In the genomic region with DNA sequence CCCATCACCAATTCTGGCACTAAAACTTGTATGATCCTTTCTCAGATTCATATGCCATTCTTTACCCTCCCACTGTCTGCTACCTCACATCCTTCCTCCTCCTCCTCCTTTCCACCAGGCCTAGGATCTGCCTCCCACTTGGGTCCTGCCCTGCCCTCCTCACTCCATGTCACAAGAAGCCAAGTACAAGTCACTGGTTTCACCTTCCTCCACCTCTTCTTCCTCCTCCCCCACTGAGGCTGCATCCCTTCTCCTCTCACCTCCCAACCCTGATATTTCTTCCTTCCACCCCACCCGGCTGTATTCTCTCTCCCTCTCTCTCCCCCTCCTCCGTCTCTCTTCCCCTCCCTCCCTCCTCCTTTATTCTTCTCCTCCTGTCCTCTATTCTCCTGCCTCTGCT, we compare ENCODE assay signal across 2 cellular contexts.
A peak's percentile ranks its signal among the peaks of the same experiment; 100 is the strongest.
TF ChIP-seq lines count a peak whose summit lies in the region.

No MANE protein-coding gene starts in this region.

TF ChIP-seq in HEK293, 187 proteins besides CTCF, POLR2A, EP300 and RAD21:
- TF ChIP-seq, protein P1, sequence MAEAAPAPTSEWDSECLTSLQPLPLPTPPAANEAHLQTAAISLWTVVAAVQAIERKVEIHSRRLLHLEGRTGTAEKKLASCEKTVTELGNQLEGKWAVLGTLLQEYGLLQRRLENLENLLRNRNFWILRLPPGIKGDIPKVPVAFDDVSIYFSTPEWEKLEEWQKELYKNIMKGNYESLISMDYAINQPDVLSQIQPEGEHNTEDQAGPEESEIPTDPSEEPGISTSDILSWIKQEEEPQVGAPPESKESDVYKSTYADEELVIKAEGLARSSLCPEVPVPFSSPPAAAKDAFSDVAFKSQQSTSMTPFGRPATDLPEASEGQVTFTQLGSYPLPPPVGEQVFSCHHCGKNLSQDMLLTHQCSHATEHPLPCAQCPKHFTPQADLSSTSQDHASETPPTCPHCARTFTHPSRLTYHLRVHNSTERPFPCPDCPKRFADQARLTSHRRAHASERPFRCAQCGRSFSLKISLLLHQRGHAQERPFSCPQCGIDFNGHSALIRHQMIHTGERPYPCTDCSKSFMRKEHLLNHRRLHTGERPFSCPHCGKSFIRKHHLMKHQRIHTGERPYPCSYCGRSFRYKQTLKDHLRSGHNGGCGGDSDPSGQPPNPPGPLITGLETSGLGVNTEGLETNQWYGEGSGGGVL (tag by site-specific recombination; IDR thresholded peaks at IDR 0.05): peak; percentile 80
- no peak for TF ChIP-seq ZNF555 (tag by site-specific recombination; conservative IDR thresholded peaks at IDR 0.05)
- TF ChIP-seq, protein P2, sequence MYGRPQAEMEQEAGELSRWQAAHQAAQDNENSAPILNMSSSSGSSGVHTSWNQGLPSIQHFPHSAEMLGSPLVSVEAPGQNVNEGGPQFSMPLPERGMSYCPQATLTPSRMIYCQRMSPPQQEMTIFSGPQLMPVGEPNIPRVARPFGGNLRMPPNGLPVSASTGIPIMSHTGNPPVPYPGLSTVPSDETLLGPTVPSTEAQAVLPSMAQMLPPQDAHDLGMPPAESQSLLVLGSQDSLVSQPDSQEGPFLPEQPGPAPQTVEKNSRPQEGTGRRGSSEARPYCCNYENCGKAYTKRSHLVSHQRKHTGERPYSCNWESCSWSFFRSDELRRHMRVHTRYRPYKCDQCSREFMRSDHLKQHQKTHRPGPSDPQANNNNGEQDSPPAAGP (tag by site-specific recombination; IDR thresholded peaks at IDR 0.05): 0 out of 2 replicates have a peak, but pooled peaks have one; percentile 17
- peak; percentile 84 for TF ChIP-seq ZFHX2 (tag by site-specific recombination; conservative IDR thresholded peaks at IDR 0.05)
- no peak for TF ChIP-seq ZNF677 (tag by site-specific recombination; IDR thresholded peaks at IDR 0.05)
- peak; percentile 97 for TF ChIP-seq EGR2 (tag by site-specific recombination; IDR thresholded peaks at IDR 0.05; ENCODE audit: low read depth)
TF ChIP-seq in HEK293: peak in this region for 4.

TF ChIP-seq in HepG2, 621 proteins besides CTCF, POLR2A, EP300 and RAD21 (continued from another document):
- TF ChIP-seq MED1 (CRISPR knock-in tag; IDR thresholded peaks at IDR 0.05): no peak
- TF ChIP-seq, protein P3, sequence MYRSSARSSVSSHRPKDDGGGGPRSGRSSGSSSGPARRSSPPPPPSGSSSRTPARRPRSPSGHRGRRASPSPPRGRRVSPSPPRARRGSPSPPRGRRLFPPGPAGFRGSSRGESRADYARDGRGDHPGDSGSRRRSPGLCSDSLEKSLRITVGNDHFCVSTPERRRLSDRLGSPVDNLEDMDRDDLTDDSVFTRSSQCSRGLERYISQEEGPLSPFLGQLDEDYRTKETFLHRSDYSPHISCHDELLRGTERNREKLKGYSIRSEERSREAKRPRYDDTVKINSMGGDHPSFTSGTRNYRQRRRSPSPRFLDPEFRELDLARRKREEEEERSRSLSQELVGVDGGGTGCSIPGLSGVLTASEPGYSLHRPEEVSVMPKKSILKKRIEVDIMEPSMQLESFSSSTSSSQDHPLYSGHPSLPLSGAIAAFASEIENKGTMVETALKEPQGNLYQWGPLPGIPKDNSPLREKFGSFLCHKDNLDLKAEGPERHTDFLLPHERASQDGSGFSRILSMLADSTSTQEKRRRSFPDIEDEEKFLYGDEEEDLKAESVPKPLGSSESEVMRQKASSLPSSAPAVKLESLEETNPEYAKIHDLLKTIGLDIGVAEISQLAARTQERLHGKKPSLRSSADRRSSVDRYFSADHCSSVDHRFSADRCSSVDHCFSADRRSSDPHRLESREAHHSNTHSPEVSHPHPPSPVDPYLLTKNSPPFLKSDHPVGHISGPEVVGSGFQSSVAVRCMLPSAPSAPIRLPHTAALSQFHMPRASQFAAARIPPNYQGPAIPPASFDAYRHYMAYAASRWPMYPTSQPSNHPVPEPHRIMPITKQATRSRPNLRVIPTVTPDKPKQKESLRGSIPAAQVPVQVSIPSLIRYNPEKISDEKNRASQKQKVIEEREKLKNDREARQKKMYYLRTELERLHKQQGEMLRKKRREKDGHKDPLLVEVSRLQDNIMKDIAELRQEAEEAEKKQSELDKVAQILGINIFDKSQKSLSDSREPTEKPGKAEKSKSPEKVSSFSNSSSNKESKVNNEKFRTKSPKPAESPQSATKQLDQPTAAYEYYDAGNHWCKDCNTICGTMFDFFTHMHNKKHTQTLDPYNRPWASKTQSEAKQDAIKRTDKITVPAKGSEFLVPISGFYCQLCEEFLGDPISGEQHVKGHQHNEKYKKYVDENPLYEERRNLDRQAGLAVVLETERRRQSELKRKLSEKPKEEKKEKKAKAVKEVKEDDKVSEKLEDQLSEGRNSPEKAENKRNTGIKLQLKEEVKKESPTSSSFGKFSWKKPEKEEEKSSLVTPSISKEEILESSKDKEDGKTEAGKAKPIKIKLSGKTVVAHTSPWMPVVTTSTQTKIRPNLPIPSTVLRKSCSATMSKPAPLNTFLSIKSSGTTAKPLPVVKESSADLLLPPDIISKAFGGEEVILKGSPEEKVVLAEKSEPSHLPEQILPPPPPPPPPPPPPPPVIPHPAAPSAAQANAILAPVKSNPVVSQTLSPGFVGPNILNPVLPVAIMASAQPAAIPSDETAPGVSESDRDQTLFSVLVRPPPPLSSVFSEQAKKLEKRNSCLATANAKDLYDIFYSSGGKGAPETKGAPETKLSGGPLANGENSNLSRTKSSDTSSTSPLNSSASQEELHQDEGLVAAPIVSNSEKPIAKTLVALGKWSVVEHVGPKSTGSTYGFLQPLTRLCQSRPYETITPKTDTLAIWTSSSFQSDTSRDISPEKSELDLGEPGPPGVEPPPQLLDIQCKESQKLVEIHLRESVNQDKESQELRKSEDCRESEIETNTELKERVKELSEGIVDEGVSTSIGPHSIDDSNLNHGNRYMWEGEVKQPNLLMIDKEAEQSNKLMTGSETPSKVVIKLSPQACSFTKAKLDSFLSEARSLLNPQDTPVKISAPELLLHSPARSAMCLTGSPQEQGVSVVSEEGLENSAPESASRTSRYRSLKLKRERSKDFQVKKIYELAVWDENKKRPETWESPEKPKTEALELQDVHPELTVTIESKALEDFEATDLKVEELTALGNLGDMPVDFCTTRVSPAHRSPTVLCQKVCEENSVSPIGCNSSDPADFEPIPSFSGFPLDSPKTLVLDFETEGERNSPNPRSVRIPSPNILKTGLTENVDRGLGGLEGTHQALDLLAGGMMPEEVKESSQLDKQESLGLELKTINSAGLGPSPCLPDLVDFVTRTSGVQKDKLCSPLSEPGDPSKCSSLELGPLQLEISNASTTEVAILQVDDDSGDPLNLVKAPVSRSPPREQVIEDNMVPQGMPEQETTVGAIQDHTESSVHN (CRISPR knock-in tag; IDR thresholded peaks at IDR 0.05): no peak
